Comparison of ENCODE assay signal across 12 cellular contexts in the genomic region with DNA sequence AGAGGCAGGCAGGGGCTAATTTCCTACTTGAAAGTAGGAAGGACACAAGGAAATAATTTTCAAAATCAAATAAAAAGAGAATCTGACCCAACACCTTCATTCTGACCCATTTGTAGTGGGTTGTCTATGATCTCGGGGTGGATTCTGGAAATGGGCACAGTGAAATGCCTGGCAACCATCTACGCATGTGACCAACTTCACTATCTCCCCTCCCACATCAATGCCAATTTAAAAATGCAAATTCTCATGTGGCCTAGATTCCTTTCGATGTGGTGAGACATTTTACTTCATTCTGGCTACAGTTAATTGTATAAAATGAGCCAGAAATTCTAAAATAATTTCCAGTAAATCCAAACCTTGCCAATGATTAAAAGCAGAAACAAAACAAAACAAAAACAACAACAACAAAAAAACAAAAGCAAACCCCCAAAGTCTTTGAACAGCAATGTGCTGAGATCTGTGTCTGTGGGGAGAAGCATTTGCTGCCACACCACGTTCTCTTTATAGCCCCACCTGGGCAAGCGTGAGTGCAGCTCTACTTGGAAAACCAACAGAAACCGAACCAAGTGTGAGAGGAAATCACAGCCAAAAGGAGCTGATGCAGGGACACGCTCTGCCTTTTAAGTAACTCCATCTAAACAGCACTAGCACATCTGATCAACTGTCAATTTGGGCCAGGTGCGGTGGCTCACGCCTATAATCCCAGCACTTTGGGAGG. TPM values are rescaled to one million over a fixed set of nuclear protein-coding genes. Genes with fewer than 3 reads are reported as not detected.
A peak's percentile ranks its signal among the peaks of the same experiment; 100 is the strongest.
DNase-seq lines count a peak whose midpoint lies in the region; ATAC-seq and TF ChIP-seq lines count a peak whose summit lies in the region.
"Had no signal": no experiment of that assay in that cellular context is flagged by ENCODE, and none has a peak within 500 bp of the region (broad histone marks: within the 10 kb centered on the region; RNA-seq: fewer than 3 reads in every experiment).

No MANE protein-coding gene starts in this region.

- TF ChIP-seq CTCF in HL-60 (IDR thresholded peaks at IDR 0.05; ENCODE audit: insufficient read depth, low read length): no peak
- no peak for TF ChIP-seq CTCF in ascending aorta (IDR thresholded peaks at IDR 0.05)
- TF ChIP-seq CTCF in testis (IDR thresholded peaks at IDR 0.05): no peak

- no peaks in the 10 kb centered on the region for H3K9me3 Mint-ChIP-seq in T-helper 1 cell treated with Interleukin-12 subunit alpha and Interleukin-12 subunit beta and Interleukin-4 antibody, amounts not matched to agents 30 μg/mL and 1 μg/mL, for 36 hours
- H3K9me3 Mint-ChIP-seq in stimulated activated effector memory CD8-positive, alpha-beta T cell treated with anti-CD3 and anti-CD28 coated beads, Interleukin-12 subunit alpha, Interleukin-12 subunit beta, amount 100 ng/mL, for 72 hours: no peaks in the 10 kb centered on the region

- peak overlapping the region; percentile 88 for H3K27ac Mint-ChIP-seq in T-helper 1 cell treated with Interleukin-12 subunit alpha and Interleukin-12 subunit beta and Interleukin-4 antibody, amounts not matched to agents 30 μg/mL and 1 μg/mL, for 36 hours
- H3K27ac Mint-ChIP-seq in stimulated activated effector memory CD8-positive, alpha-beta T cell treated with anti-CD3 and anti-CD28 coated beads, Interleukin-12 subunit alpha, Interleukin-12 subunit beta, amount 100 ng/mL, for 72 hours: peak overlapping the region; percentile 88

- H3K4me3 Mint-ChIP-seq in T-helper 1 cell treated with Interleukin-12 subunit alpha and Interleukin-12 subunit beta and Interleukin-4 antibody, amounts not matched to agents 30 μg/mL and 1 μg/mL, for 36 hours: peak overlapping the region; percentile 60
- peak overlapping the region; percentile 93 for H3K4me3 Mint-ChIP-seq in stimulated activated effector memory CD8-positive, alpha-beta T cell treated with anti-CD3 and anti-CD28 coated beads, Interleukin-12 subunit alpha, Interleukin-12 subunit beta, amount 100 ng/mL, for 72 hours

- H3K27me3 ChIP-seq in HL-60 (ENCODE audit: insufficient read depth, poor library complexity, severe bottlenecking) (no peaks in the 10 kb centered on the region), ascending aorta (no peaks in the 10 kb centered on the region), testis (no peaks in the 10 kb centered on the region)

- H3K36me3 ChIP-seq in ascending aorta (peaks cover 18 to 60% of the 10 kb centered on the region in 2 donors), testis (ENCODE audit: low read depth, missing control alignments) (no peaks in the 10 kb centered on the region)

- H3K36me3 Mint-ChIP-seq in T-helper 1 cell treated with Interleukin-12 subunit alpha and Interleukin-12 subunit beta and Interleukin-4 antibody, amounts not matched to agents 30 μg/mL and 1 μg/mL, for 36 hours (ENCODE audit: low read depth): peaks cover 67% of the 10 kb centered on the region
- H3K36me3 Mint-ChIP-seq in stimulated activated effector memory CD8-positive, alpha-beta T cell treated with anti-CD3 and anti-CD28 coated beads, Interleukin-12 subunit alpha, Interleukin-12 subunit beta, amount 100 ng/mL, for 72 hours: no peaks in the 10 kb centered on the region

- H3K4me1 ChIP-seq in ascending aorta (peaks cover 0 to 11% of the 10 kb centered on the region in 2 donors), testis (peaks cover 12% of the 10 kb centered on the region)

- 77 to 86% methylated on average over 9 of the region's 9 CpGs for WGBS in testis, 2 donors

- TF ChIP-seq POLR2A in testis (IDR thresholded peaks at IDR 0.05): no peak

- no peaks in the 10 kb centered on the region for H3K9me3 ChIP-seq in ascending aorta
- no peaks in the 10 kb centered on the region for H3K9me3 ChIP-seq in testis

- H3K27ac ChIP-seq in HL-60 (replicated peaks) (peak overlapping the region; percentile 49), ascending aorta (peak overlapping the region; percentile 35 to 50), testis (no peak overlapping the region)
- H3K27ac ChIP-seq: coronary artery had no signal

- DNase-seq in HL-60 (ENCODE audit: low read depth in 1 of 2, low spot score in 1 of 2) (no peak), ascending aorta (ENCODE audit: low spot score in 2 of 2) (no peak), testis (no peak), DMS53 (lab: John Stamatoyannopoulos, UW) (no peak), NK-92 (lab: John Stamatoyannopoulos, UW; ENCODE audit: unreplicated experiment) (no peak)
- no peak for DNase-seq in stimulated activated effector memory CD8-positive, alpha-beta T cell treated with anti-CD3 and anti-CD28 coated beads, Interleukin-12 subunit alpha, Interleukin-12 subunit beta, amount 100 ng/mL, for 72 hours (ENCODE audit: low spot score in 2 of 2)
- DNase-seq: DMS153, NCI-H1436, NCI-H82 had no signal

- intact Hi-C loops in ascending aorta (cut with DNase I): no loop called here
- intact Hi-C loops in testis (cut with DNase I; ENCODE audit: low total_unique reads): no loop called here

- no peaks in the 10 kb centered on the region for H3K27me3 Mint-ChIP-seq in T-helper 1 cell treated with Interleukin-12 subunit alpha and Interleukin-12 subunit beta and Interleukin-4 antibody, amounts not matched to agents 30 μg/mL and 1 μg/mL, for 36 hours (ENCODE audit: low read depth)

- no peak overlapping the region for H3K4me3 ChIP-seq in HL-60 (replicated peaks; ENCODE audit: insufficient read depth, low read length)
- no peak overlapping the region for H3K4me3 ChIP-seq in ascending aorta
- H3K4me3 ChIP-seq in testis: no peak overlapping the region
- H3K4me3 ChIP-seq: coronary artery had no signal

- ATAC-seq in stimulated activated effector memory CD8-positive, alpha-beta T cell treated with anti-CD3 and anti-CD28 coated beads, Interleukin-12 subunit alpha, Interleukin-12 subunit beta, amount 100 ng/mL, for 72 hours: no peak
- ATAC-seq in GM19452 (IDR thresholded peaks at IDR 0.05; ENCODE audit: unreplicated experiment): no peak

- H3K4me1 Mint-ChIP-seq in T-helper 1 cell treated with Interleukin-12 subunit alpha and Interleukin-12 subunit beta and Interleukin-4 antibody, amounts not matched to agents 30 μg/mL and 1 μg/mL, for 36 hours (ENCODE audit: low read depth): peaks cover 57% of the 10 kb centered on the region
- H3K4me1 Mint-ChIP-seq in stimulated activated effector memory CD8-positive, alpha-beta T cell treated with anti-CD3 and anti-CD28 coated beads, Interleukin-12 subunit alpha, Interleukin-12 subunit beta, amount 100 ng/mL, for 72 hours: peaks cover 91% of the 10 kb centered on the region

RNA-seq across cellular contexts. Expression of a gene that starts 59.0 kb away (rescaled TPM):
- total RNA-seq in ascending aorta (34.0 TPM), testis (10 to 100 TPM; 46.8 to 48.3 TPM)
- polyA plus RNA-seq in testis (ENCODE audit: insufficient read depth, low read depth, low replicate concordance): 37.4 TPM

RNA-seq across cellular contexts. Expression of a gene that starts 59.2 kb away (rescaled TPM):
- 19.2 TPM for total RNA-seq in ascending aorta
- total RNA-seq in testis: 10 to 100 TPM; 56.3 to 83.2 TPM
- polyA plus RNA-seq in testis (ENCODE audit: insufficient read depth, low read depth, low replicate concordance): 86.8 TPM

Comparison
In these comparisons a context has a peak if more than half of its experiments do, and no peak if none do; other contexts are left out.
1. H3K27ac ChIP-seq: peak in HL-60 (single experiment) and ascending aorta (2 of 2); none in testis (0 of 2).